In genomic region chr20:34952676-34953075, GRCh38 we compare ENCODE assay signal across 1 cellular context.
TF ChIP-seq lines count a peak whose summit lies in the region.

No MANE protein-coding gene starts in this region.

TF ChIP-seq in SK-N-SH treated with all-trans-retinoic acid at 6 μM for 48 hours, 23 proteins besides CTCF, POLR2A, EP300 and RAD21 (continued from another document):
- TF ChIP-seq, protein P1, sequence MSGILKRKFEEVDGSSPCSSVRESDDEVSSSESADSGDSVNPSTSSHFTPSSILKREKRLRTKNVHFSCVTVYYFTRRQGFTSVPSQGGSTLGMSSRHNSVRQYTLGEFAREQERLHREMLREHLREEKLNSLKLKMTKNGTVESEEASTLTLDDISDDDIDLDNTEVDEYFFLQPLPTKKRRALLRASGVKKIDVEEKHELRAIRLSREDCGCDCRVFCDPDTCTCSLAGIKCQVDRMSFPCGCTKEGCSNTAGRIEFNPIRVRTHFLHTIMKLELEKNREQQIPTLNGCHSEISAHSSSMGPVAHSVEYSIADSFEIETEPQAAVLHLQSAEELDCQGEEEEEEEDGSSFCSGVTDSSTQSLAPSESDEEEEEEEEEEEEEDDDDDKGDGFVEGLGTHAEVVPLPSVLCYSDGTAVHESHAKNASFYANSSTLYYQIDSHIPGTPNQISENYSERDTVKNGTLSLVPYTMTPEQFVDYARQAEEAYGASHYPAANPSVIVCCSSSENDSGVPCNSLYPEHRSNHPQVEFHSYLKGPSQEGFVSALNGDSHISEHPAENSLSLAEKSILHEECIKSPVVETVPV (CRISPR knock-in tag; IDR thresholded peaks at IDR 0.05), result no peak
- no peak for TF ChIP-seq ZFP30 (CRISPR knock-in tag; IDR thresholded peaks at IDR 0.05)
TF ChIP-seq in SK-N-SH treated with all-trans-retinoic acid at 6 μM for 48 hours: peak in this region for 0.
